Comparison of ENCODE assay signal across 1 cellular context in the genomic region with DNA sequence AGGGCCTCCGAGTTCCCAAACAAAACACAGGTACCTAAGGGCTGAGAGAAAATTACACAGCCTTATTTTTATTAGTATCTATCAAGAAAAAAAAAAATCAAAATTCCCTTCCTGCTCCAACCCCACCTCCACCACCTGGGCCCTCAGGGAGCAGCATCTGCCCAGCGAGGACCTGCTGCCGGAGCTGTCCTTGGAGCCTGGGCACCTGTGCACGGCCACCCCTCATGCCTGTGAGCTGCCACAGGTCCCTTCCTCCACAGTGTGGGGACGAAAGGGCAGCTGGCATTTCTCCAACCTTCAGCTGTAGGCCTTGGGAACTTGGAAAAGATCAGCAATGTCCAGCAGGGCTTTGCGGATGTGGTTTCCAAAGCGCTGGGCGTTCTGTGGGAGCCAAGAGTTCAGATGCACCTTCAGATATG.
TF ChIP-seq lines count a peak whose summit lies in the region.

No MANE protein-coding gene starts in this region.

TF ChIP-seq in HepG2, 621 proteins besides CTCF, POLR2A, EP300 and RAD21 (continued from another document and continues in another):
- TF ChIP-seq, protein P1, sequence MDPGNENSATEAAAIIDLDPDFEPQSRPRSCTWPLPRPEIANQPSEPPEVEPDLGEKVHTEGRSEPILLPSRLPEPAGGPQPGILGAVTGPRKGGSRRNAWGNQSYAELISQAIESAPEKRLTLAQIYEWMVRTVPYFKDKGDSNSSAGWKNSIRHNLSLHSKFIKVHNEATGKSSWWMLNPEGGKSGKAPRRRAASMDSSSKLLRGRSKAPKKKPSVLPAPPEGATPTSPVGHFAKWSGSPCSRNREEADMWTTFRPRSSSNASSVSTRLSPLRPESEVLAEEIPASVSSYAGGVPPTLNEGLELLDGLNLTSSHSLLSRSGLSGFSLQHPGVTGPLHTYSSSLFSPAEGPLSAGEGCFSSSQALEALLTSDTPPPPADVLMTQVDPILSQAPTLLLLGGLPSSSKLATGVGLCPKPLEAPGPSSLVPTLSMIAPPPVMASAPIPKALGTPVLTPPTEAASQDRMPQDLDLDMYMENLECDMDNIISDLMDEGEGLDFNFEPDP (CRISPR knock-in tag; conservative IDR thresholded peaks at IDR 0.05) = no peak
- TF ChIP-seq NR1H2 (CRISPR knock-in tag; IDR thresholded peaks at IDR 0.05; ENCODE audit: borderline replicate concordance, low read depth) = no peak
- no peak for TF ChIP-seq IRX3 (CRISPR knock-in tag; IDR thresholded peaks at IDR 0.05; ENCODE audit: borderline replicate concordance, low read depth)
- TF ChIP-seq, protein P2, sequence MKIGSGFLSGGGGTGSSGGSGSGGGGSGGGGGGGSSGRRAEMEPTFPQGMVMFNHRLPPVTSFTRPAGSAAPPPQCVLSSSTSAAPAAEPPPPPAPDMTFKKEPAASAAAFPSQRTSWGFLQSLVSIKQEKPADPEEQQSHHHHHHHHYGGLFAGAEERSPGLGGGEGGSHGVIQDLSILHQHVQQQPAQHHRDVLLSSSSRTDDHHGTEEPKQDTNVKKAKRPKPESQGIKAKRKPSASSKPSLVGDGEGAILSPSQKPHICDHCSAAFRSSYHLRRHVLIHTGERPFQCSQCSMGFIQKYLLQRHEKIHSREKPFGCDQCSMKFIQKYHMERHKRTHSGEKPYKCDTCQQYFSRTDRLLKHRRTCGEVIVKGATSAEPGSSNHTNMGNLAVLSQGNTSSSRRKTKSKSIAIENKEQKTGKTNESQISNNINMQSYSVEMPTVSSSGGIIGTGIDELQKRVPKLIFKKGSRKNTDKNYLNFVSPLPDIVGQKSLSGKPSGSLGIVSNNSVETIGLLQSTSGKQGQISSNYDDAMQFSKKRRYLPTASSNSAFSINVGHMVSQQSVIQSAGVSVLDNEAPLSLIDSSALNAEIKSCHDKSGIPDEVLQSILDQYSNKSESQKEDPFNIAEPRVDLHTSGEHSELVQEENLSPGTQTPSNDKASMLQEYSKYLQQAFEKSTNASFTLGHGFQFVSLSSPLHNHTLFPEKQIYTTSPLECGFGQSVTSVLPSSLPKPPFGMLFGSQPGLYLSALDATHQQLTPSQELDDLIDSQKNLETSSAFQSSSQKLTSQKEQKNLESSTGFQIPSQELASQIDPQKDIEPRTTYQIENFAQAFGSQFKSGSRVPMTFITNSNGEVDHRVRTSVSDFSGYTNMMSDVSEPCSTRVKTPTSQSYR (CRISPR knock-in tag; IDR thresholded peaks at IDR 0.05; ENCODE audit: borderline replicate concordance) = peak; percentile 58; the same call in 1 of the 2 replicates
- TF ChIP-seq ZNF207 (IDR thresholded peaks at IDR 0.05; ENCODE audit: borderline replicate concordance) = no peak
- TF ChIP-seq, protein P3, sequence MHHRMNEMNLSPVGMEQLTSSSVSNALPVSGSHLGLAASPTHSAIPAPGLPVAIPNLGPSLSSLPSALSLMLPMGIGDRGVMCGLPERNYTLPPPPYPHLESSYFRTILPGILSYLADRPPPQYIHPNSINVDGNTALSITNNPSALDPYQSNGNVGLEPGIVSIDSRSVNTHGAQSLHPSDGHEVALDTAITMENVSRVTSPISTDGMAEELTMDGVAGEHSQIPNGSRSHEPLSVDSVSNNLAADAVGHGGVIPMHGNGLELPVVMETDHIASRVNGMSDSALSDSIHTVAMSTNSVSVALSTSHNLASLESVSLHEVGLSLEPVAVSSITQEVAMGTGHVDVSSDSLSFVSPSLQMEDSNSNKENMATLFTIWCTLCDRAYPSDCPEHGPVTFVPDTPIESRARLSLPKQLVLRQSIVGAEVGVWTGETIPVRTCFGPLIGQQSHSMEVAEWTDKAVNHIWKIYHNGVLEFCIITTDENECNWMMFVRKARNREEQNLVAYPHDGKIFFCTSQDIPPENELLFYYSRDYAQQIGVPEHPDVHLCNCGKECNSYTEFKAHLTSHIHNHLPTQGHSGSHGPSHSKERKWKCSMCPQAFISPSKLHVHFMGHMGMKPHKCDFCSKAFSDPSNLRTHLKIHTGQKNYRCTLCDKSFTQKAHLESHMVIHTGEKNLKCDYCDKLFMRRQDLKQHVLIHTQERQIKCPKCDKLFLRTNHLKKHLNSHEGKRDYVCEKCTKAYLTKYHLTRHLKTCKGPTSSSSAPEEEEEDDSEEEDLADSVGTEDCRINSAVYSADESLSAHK (CRISPR knock-in tag; IDR thresholded peaks at IDR 0.05; ENCODE audit: borderline replicate concordance) = no peak
- TF ChIP-seq ZNF577 (CRISPR knock-in tag; IDR thresholded peaks at IDR 0.05; ENCODE audit: borderline replicate concordance, low read depth) = no peak
- peak; percentile 58; the same call in 1 of the 2 replicates for TF ChIP-seq RXRB (CRISPR knock-in tag; IDR thresholded peaks at IDR 0.05; ENCODE audit: borderline replicate concordance)
- no peak for TF ChIP-seq ZNF652 (CRISPR knock-in tag; IDR thresholded peaks at IDR 0.05; ENCODE audit: borderline replicate concordance, low read depth)
- TF ChIP-seq TCF7L2 (IDR thresholded peaks at IDR 0.05; ENCODE audit: low read depth, low read length) = no peak
- no peak for TF ChIP-seq SKI (IDR thresholded peaks at IDR 0.05; ENCODE audit: partially characterized antibody)
- TF ChIP-seq, protein P4, sequence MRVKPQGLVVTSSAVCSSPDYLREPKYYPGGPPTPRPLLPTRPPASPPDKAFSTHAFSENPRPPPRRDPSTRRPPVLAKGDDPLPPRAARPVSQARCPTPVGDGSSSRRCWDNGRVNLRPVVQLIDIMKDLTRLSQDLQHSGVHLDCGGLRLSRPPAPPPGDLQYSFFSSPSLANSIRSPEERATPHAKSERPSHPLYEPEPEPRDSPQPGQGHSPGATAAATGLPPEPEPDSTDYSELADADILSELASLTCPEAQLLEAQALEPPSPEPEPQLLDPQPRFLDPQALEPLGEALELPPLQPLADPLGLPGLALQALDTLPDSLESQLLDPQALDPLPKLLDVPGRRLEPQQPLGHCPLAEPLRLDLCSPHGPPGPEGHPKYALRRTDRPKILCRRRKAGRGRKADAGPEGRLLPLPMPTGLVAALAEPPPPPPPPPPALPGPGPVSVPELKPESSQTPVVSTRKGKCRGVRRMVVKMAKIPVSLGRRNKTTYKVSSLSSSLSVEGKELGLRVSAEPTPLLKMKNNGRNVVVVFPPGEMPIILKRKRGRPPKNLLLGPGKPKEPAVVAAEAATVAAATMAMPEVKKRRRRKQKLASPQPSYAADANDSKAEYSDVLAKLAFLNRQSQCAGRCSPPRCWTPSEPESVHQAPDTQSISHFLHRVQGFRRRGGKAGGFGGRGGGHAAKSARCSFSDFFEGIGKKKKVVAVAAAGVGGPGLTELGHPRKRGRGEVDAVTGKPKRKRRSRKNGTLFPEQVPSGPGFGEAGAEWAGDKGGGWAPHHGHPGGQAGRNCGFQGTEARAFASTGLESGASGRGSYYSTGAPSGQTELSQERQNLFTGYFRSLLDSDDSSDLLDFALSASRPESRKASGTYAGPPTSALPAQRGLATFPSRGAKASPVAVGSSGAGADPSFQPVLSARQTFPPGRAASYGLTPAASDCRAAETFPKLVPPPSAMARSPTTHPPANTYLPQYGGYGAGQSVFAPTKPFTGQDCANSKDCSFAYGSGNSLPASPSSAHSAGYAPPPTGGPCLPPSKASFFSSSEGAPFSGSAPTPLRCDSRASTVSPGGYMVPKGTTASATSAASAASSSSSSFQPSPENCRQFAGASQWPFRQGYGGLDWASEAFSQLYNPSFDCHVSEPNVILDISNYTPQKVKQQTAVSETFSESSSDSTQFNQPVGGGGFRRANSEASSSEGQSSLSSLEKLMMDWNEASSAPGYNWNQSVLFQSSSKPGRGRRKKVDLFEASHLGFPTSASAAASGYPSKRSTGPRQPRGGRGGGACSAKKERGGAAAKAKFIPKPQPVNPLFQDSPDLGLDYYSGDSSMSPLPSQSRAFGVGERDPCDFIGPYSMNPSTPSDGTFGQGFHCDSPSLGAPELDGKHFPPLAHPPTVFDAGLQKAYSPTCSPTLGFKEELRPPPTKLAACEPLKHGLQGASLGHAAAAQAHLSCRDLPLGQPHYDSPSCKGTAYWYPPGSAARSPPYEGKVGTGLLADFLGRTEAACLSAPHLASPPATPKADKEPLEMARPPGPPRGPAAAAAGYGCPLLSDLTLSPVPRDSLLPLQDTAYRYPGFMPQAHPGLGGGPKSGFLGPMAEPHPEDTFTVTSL (CRISPR knock-in tag; IDR thresholded peaks at IDR 0.05; ENCODE audit: borderline replicate concordance) = peak; percentile 28; the same call in 1 of the 2 replicates
- peak; percentile 64 for TF ChIP-seq DPF2 (CRISPR knock-in tag; IDR thresholded peaks at IDR 0.05; ENCODE audit: borderline replicate concordance, low read depth)
- no peak for TF ChIP-seq ZNF235 (CRISPR knock-in tag; IDR thresholded peaks at IDR 0.05; ENCODE audit: borderline replicate concordance)
- no peak for TF ChIP-seq ZNF33A (CRISPR knock-in tag; IDR thresholded peaks at IDR 0.05; ENCODE audit: borderline replicate concordance)
- TF ChIP-seq SP5 (CRISPR knock-in tag; IDR thresholded peaks at IDR 0.05; ENCODE audit: borderline replicate concordance, low read depth) = no peak
- TF ChIP-seq ZNF766 (CRISPR knock-in tag; IDR thresholded peaks at IDR 0.05; ENCODE audit: borderline replicate concordance) = no peak
- TF ChIP-seq PHF21A (CRISPR knock-in tag; IDR thresholded peaks at IDR 0.05) = peak; percentile 32; the same call in 1 of the 2 replicates
- TF ChIP-seq SOX6 (IDR thresholded peaks at IDR 0.05) = no peak
- peak; percentile 51 for TF ChIP-seq SOX6 (CRISPR knock-in tag; IDR thresholded peaks at IDR 0.05)
- no peak for TF ChIP-seq ZNF136 (CRISPR knock-in tag; IDR thresholded peaks at IDR 0.05; ENCODE audit: low read depth)
- no peak for TF ChIP-seq ZSCAN12 (CRISPR knock-in tag; IDR thresholded peaks at IDR 0.05)
- TF ChIP-seq ZNF674 (CRISPR knock-in tag; IDR thresholded peaks at IDR 0.05; ENCODE audit: low read depth) = no peak
- TF ChIP-seq NFIB (CRISPR knock-in tag; IDR thresholded peaks at IDR 0.05; ENCODE audit: borderline replicate concordance) = no peak
- no peak for TF ChIP-seq ZNF496 (CRISPR knock-in tag; IDR thresholded peaks at IDR 0.05; ENCODE audit: insufficient replicate concordance)
- TF ChIP-seq PTBP1 (IDR thresholded peaks at IDR 0.05; ENCODE audit: low read depth, low read length, poor library complexity, severe bottlenecking) = no peak
- peak; percentile 55; the same call in 1 of the 2 replicates for TF ChIP-seq ZNF746 (CRISPR knock-in tag; IDR thresholded peaks at IDR 0.05)
- TF ChIP-seq HNRNPH1 (optimal IDR thresholded peaks at IDR 0.05; ENCODE audit: low read depth, low read length) = peak; percentile 2
- TF ChIP-seq ZZZ3 (CRISPR knock-in tag; IDR thresholded peaks at IDR 0.05; ENCODE audit: borderline replicate concordance) = no peak
- TF ChIP-seq ZNF331 (CRISPR knock-in tag; IDR thresholded peaks at IDR 0.05) = peak; percentile 34; the same call in 1 of the 2 replicates
- TF ChIP-seq, protein P5, sequence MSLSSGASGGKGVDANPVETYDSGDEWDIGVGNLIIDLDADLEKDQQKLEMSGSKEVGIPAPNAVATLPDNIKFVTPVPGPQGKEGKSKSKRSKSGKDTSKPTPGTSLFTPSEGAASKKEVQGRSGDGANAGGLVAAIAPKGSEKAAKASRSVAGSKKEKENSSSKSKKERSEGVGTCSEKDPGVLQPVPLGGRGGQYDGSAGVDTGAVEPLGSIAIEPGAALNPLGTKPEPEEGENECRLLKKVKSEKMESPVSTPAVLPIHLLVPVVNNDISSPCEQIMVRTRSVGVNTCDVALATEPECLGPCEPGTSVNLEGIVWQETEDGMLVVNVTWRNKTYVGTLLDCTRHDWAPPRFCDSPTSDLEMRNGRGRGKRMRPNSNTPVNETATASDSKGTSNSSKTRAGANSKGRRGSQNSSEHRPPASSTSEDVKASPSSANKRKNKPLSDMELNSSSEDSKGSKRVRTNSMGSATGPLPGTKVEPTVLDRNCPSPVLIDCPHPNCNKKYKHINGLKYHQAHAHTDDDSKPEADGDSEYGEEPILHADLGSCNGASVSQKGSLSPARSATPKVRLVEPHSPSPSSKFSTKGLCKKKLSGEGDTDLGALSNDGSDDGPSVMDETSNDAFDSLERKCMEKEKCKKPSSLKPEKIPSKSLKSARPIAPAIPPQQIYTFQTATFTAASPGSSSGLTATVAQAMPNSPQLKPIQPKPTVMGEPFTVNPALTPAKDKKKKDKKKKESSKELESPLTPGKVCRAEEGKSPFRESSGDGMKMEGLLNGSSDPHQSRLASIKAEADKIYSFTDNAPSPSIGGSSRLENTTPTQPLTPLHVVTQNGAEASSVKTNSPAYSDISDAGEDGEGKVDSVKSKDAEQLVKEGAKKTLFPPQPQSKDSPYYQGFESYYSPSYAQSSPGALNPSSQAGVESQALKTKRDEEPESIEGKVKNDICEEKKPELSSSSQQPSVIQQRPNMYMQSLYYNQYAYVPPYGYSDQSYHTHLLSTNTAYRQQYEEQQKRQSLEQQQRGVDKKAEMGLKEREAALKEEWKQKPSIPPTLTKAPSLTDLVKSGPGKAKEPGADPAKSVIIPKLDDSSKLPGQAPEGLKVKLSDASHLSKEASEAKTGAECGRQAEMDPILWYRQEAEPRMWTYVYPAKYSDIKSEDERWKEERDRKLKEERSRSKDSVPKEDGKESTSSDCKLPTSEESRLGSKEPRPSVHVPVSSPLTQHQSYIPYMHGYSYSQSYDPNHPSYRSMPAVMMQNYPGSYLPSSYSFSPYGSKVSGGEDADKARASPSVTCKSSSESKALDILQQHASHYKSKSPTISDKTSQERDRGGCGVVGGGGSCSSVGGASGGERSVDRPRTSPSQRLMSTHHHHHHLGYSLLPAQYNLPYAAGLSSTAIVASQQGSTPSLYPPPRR (CRISPR knock-in tag; IDR thresholded peaks at IDR 0.05; ENCODE audit: borderline replicate concordance) = 0 out of 2 replicates have a peak, but pooled peaks have one; percentile 37
- TF ChIP-seq MEF2D (CRISPR knock-in tag; IDR thresholded peaks at IDR 0.05) = peak; percentile 50; the same call in 1 of the 2 replicates
- TF ChIP-seq, protein P6, sequence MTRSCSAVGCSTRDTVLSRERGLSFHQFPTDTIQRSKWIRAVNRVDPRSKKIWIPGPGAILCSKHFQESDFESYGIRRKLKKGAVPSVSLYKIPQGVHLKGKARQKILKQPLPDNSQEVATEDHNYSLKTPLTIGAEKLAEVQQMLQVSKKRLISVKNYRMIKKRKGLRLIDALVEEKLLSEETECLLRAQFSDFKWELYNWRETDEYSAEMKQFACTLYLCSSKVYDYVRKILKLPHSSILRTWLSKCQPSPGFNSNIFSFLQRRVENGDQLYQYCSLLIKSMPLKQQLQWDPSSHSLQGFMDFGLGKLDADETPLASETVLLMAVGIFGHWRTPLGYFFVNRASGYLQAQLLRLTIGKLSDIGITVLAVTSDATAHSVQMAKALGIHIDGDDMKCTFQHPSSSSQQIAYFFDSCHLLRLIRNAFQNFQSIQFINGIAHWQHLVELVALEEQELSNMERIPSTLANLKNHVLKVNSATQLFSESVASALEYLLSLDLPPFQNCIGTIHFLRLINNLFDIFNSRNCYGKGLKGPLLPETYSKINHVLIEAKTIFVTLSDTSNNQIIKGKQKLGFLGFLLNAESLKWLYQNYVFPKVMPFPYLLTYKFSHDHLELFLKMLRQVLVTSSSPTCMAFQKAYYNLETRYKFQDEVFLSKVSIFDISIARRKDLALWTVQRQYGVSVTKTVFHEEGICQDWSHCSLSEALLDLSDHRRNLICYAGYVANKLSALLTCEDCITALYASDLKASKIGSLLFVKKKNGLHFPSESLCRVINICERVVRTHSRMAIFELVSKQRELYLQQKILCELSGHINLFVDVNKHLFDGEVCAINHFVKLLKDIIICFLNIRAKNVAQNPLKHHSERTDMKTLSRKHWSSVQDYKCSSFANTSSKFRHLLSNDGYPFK (CRISPR knock-in tag; IDR thresholded peaks at IDR 0.05; ENCODE audit: borderline replicate concordance) = no peak
- TF ChIP-seq, protein P7, sequence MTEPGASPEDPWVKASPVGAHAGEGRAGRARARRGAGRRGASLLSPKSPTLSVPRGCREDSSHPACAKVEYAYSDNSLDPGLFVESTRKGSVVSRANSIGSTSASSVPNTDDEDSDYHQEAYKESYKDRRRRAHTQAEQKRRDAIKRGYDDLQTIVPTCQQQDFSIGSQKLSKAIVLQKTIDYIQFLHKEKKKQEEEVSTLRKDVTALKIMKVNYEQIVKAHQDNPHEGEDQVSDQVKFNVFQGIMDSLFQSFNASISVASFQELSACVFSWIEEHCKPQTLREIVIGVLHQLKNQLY (CRISPR knock-in tag; IDR thresholded peaks at IDR 0.05) = peak; percentile 74
- TF ChIP-seq IKZF1 (IDR thresholded peaks at IDR 0.05) = no peak
- no peak for TF ChIP-seq RFX1 (IDR thresholded peaks at IDR 0.05)
